8 cellular contexts compared by ENCODE assay signal in the genomic region with DNA sequence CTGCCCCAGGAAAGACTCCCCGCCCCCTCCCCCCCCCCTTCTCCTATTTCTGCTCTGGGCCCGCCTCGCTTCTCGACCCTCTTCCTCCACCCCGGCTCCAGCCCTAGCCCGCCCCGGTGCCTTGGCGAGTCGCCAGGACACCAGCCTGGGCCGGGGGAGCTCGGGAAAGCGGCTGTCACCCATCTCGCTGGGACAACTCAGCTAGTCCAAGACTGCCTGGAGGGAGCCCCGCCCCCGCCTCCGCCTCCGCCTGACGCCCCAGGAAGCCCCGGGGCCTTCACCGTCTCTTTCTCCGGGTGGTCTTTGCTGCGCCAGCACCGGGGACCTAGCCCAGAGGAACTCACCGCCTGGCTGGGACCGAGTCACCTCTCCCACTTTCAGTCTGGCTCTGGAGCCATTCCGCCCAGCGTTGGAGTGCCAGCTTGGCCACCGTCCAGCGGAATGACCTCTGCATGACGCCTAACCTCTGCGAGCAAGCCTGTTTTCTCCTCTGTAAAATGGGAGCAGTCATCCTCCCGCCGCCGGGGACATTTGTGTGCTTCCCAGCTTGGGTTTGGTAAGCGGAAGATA. TPM values are rescaled to one million over a fixed set of nuclear protein-coding genes. Genes with fewer than 3 reads are reported as not detected.
A peak's percentile ranks its signal among the peaks of the same experiment; 100 is the strongest.
DNase-seq lines count a peak whose midpoint lies in the region; ATAC-seq and TF ChIP-seq lines count a peak whose summit lies in the region.

No MANE protein-coding gene starts in this region.

- peaks cover 8 to 38% of the 10 kb centered on the region in 2 experiments; a peak in 3 of 4 replicates for H3K79me1 ChIP-seq in IMR-90 (ENCODE audit: low read depth in 1 of 2, low read length in 2 of 2)

- no TSS peak for BruUV-seq in IMR-90 (replicated peaks; lab: Mats Ljungman, UMichigan)

- DNase-seq in IMR-90 = no peak
- peak; percentile 30 for DNase-seq in activated naive CD4-positive, alpha-beta T cell treated with anti-CD3 and anti-CD28 coated beads, Interleukin-2, amount 50 U/mL, for 16 hours
- DNase-seq in right atrium auricular region (ENCODE audit: low spot score) = peak; percentile 80
- DNase-seq in retinal pigment epithelial cell (ENCODE audit: low read depth) = no peak
- no peak for DNase-seq in HPDE6-E6E7 (ENCODE audit: extremely low spot score)

- H2BK15ac ChIP-seq in IMR-90 (ENCODE audit: low read depth, low read length) = peak overlapping the region; percentile 45; the same call in 1 of the 3 replicates

- H2BK20ac ChIP-seq in IMR-90 (ENCODE audit: low read depth, low read length) = peak overlapping the region; percentile 50; the same call in 1 of the 2 replicates

- WGBS in IMR-90 (ENCODE audit: extremely low coverage in 2 of 2, insufficient read length in 1 of 2), 2 experiments = 3% methylated on average over 17 of the region's 35 CpGs; no CpG with 5 or more reads in 1 of the 2 experiments

- TF ChIP-seq POLR2A in IMR-90 (IDR thresholded peaks at IDR 0.05; ENCODE audit: low read depth, low read length) = no peak

- H3K4ac ChIP-seq in IMR-90 (ENCODE audit: low read depth, low read length) = peak overlapping the region; percentile 78

- H3K4me3 ChIP-seq in ACC112 (ENCODE audit: low read depth, low read length) = peak overlapping the region; percentile 90
- H3K4me3 ChIP-seq in IMR-90 (ENCODE audit: insufficient read depth, low read depth, low read length) = peak overlapping the region; percentile 16
- H3K4me3 ChIP-seq in right atrium auricular region = peak overlapping the region; percentile 94 to 96
- H3K4me3 ChIP-seq in retinal pigment epithelial cell (ENCODE audit: low read length) = peak overlapping the region; percentile 58

- no peak overlapping the region; the same call in 1 of the 2 replicates for H3K56ac ChIP-seq in IMR-90 (ENCODE audit: extremely low read depth, insufficient read depth, low read length)

- POLR2A ChIA-PET in IMR-90 (lab: Charles Lee; ENCODE audit: unreplicated experiment) = no interaction called here

- peak overlapping the region; percentile 20; the same call in 1 of the 2 replicates for H2AK5ac ChIP-seq in IMR-90 (ENCODE audit: low read depth, low read length)

- H2AFZ ChIP-seq in ACC112 (ENCODE audit: low read length, unreplicated experiment) (peak overlapping the region; percentile 52), IMR-90 (replicated peaks; ENCODE audit: low read length, poor library complexity) (peak overlapping the region; percentile 88)

- peak overlapping the region; percentile 80 for H2BK5ac ChIP-seq in IMR-90 (ENCODE audit: low read depth, low read length, poor library complexity, severe bottlenecking)

- H3K9me3 ChIP-seq in IMR-90 (ENCODE audit: control insufficient read depth, insufficient read depth, low read length) (no peaks in the 10 kb centered on the region), right atrium auricular region (no peaks in the 10 kb centered on the region)

- H3K9ac ChIP-seq in IMR-90 (ENCODE audit: low read depth, low read length) = peak overlapping the region; percentile 3; the same call in 1 of the 2 replicates

- TF ChIP-seq CTCF in IMR-90 (conservative IDR thresholded peaks at IDR 0.05; ENCODE audit: low read depth, low read length) (no peak), right atrium auricular region (IDR thresholded peaks at IDR 0.05) (no peak), retinal pigment epithelial cell (conservative IDR thresholded peaks at IDR 0.05; ENCODE audit: low read depth, low read length) (no peak)

- TF ChIP-seq RAD21 in IMR-90 (IDR thresholded peaks at IDR 0.05; ENCODE audit: low read length) = no peak

- H3K27ac ChIP-seq in ACC112 (ENCODE audit: low read depth, low read length) (no peak overlapping the region), IMR-90 (ENCODE audit: insufficient read depth, low read length) (peak overlapping the region; percentile 92), right atrium auricular region (peak overlapping the region; percentile 93 to 99)

- intact Hi-C loops in IMR-90 (cut with micrococcal nuclease) = no loop called here

- peak overlapping the region; percentile 81 for H2BK120ac ChIP-seq in IMR-90 (ENCODE audit: low read depth, low read length)

- peaks cover 19% of the 10 kb centered on the region for H3K4me1 ChIP-seq in ACC112 (ENCODE audit: control insufficient read depth, insufficient read depth, low read length, unreplicated experiment)
- H3K4me1 ChIP-seq in IMR-90 (ENCODE audit: control insufficient read depth, insufficient read depth, low read length) = peaks cover 27% of the 10 kb centered on the region
- H3K4me1 ChIP-seq in right atrium auricular region = peaks cover 0 to 38% of the 10 kb centered on the region in 2 donors

- dilution Hi-C loops in IMR-90 (cut with HindIII; ENCODE audit: low sequenced_read_pairs, unreplicated experiment) = no loop called here

- H3K27me3 ChIP-seq in ACC112 (ENCODE audit: insufficient read depth, low read length) = no peaks in the 10 kb centered on the region
- H3K27me3 ChIP-seq in IMR-90 (ENCODE audit: control insufficient read depth, insufficient read depth, low read length) = no peaks in the 10 kb centered on the region
- no peaks in the 10 kb centered on the region for H3K27me3 ChIP-seq in right atrium auricular region

- in situ Hi-C loops in IMR-90 (cut with MboI; ENCODE audit: low sequenced_read_pairs) = no loop called here

- peak overlapping the region; percentile 83 for H3K14ac ChIP-seq in IMR-90 (replicated peaks; ENCODE audit: low read depth, low read length)

- peak overlapping the region; percentile 50; the same call in 1 of the 2 replicates for H3K18ac ChIP-seq in IMR-90 (ENCODE audit: low read depth, low read length)

- CTCF ChIA-PET in IMR-90 (lab: Yijun Ruan, JAX) = no interaction called here

- peaks cover 30% of the 10 kb centered on the region for H4K20me1 ChIP-seq in IMR-90 (ENCODE audit: insufficient read depth, low read length)

- peaks cover 26% of the 10 kb centered on the region for H3K79me2 ChIP-seq in ACC112 (ENCODE audit: control insufficient read depth, insufficient read depth, low read length, unreplicated experiment)

- H3K9me1 ChIP-seq in IMR-90 (ENCODE audit: insufficient read depth, low read length) = peaks cover 23% of the 10 kb centered on the region

- peak overlapping the region; percentile 79 for H2AK9ac ChIP-seq in IMR-90 (replicated peaks; ENCODE audit: low read depth, low read length, poor library complexity)

- H4K91ac ChIP-seq in IMR-90 (ENCODE audit: insufficient read depth, low read depth, low read length) = peak overlapping the region; percentile 63

- peak overlapping the region; percentile 44 to 86; a peak in 2 of 4 replicates for H4K8ac ChIP-seq in IMR-90 (ENCODE audit: low read depth in 2 of 2, low read length in 2 of 2)

- ATAC-seq in IMR-90 (ENCODE audit: low read depth) (no peak), HG03520 (IDR thresholded peaks at IDR 0.05; ENCODE audit: unreplicated experiment) (no peak), HG03097 (IDR thresholded peaks at IDR 0.05; ENCODE audit: low FRiP score, unreplicated experiment) (no peak)

- H4K5ac ChIP-seq in IMR-90 (ENCODE audit: low read depth, low read length) = peak overlapping the region; percentile 43

- H3K4me2 ChIP-seq in IMR-90 (ENCODE audit: low read depth, low read length) = peak overlapping the region; percentile 89

- peak overlapping the region; percentile 62; the same call in 1 of the 2 replicates for H3K23ac ChIP-seq in IMR-90 (ENCODE audit: low read depth, low read length)

- H3K36me3 ChIP-seq in ACC112 (ENCODE audit: insufficient read depth, low read length) (no peaks in the 10 kb centered on the region), IMR-90 (ENCODE audit: control insufficient read depth, insufficient read depth, low read length) (peaks cover 11% of the 10 kb centered on the region; the same call in 1 of the 2 replicates), right atrium auricular region (no peaks in the 10 kb centered on the region)

TF ChIP-seq in IMR-90, 13 proteins besides CTCF, POLR2A, EP300 and RAD21:
- TF ChIP-seq BHLHE40 (IDR thresholded peaks at IDR 0.05; ENCODE audit: low read depth, low read length) = no peak
- TF ChIP-seq NFE2L2 (IDR thresholded peaks at IDR 0.05; ENCODE audit: low read depth, low read length) = no peak
- no peak for TF ChIP-seq MXI1 (IDR thresholded peaks at IDR 0.05; ENCODE audit: borderline replicate concordance, low read depth, low read length)
TF ChIP-seq in IMR-90: peak in this region for 0.

RNA-seq across cellular contexts. Expression of a gene that starts 1.1 kb away (rescaled TPM):
- total RNA-seq in IMR-90 (2012; rRNA removed) (12.2 and 15.1 TPM in 2 replicates), right atrium auricular region (10 to 100 TPM; 45.6 to 85.9 TPM)
- polyA plus RNA-seq in IMR-90 (2012; rRNA removed) = 25.9 and 29.9 TPM in 2 replicates
- 19.8 and 29.3 TPM in 2 replicates for polyA plus RNA-seq in IMR-90 (2012; cell fraction: cytosol; rRNA removed)
- polyA plus RNA-seq in IMR-90 (2012; cell fraction: nucleus; rRNA removed; ENCODE audit: low replicate concordance) = 22.4 and 28.3 TPM in 2 replicates

Comparison
In these comparisons a context has a peak if more than half of its experiments do, and no peak if none do; other contexts are left out.
1. H3K4me3 ChIP-seq: peak in every context shown above with its lines; median percentile 95 in right atrium auricular region; 90 in ACC112; 58 in retinal pigment epithelial cell; 16 in IMR-90.
2. DNase-seq: peak in activated naive CD4-positive, alpha-beta T cell treated with anti-CD3 and anti-CD28 coated beads, Interleukin-2, amount 50 U/mL, for 16 hours (single experiment) and right atrium auricular region (single experiment); none in IMR-90 (single experiment), retinal pigment epithelial cell (single experiment) and HPDE6-E6E7 (single experiment).